ENCODE assay signal across 11 cellular contexts in genomic region chr15:25811481-25811906, GRCh38. TPM values are rescaled to one million over a fixed set of nuclear protein-coding genes. Genes with fewer than 3 reads are reported as not detected.
DNase-seq lines count a peak whose midpoint lies in the region; ATAC-seq, FAIRE-seq and TF ChIP-seq lines count a peak whose summit lies in the region.
"Had no signal": no experiment of that assay in that cellular context is flagged by ENCODE, and none has a peak within 500 bp of the region (broad histone marks: within the 10 kb centered on the region; RNA-seq: fewer than 3 reads in every experiment).

No MANE protein-coding gene starts in this region.

- peaks cover 52% of the 10 kb centered on the region for H3K4me1 ChIP-seq in CD8-positive, alpha-beta T cell (ENCODE audit: insufficient read depth, low read length)
- peaks cover 12% of the 10 kb centered on the region for H3K4me1 ChIP-seq in GM12878 (ENCODE audit: control insufficient read depth, insufficient read depth, low read length)
- H3K4me1 ChIP-seq in prostate gland (replicated peaks) = no peaks in the 10 kb centered on the region
- no peaks in the 10 kb centered on the region for H3K4me1 ChIP-seq in colonic mucosa

- H3K27ac ChIP-seq in CD8-positive, alpha-beta T cell (ENCODE audit: low read depth, low read length) = peak overlapping the region; percentile 39
- H3K27ac ChIP-seq in GM12878 (ENCODE audit: control insufficient read depth, insufficient read depth) (no peak overlapping the region), prostate gland (no peak overlapping the region), colonic mucosa (no peak overlapping the region)
- H3K27ac ChIP-seq: KMS-11 had no signal

- H3K36me3 ChIP-seq in CD8-positive, alpha-beta T cell (ENCODE audit: insufficient read depth, low read length) = no peaks in the 10 kb centered on the region
- H3K36me3 ChIP-seq in GM12878 (ENCODE audit: control insufficient read depth in 2 of 2, insufficient read depth in 2 of 2, low read length in 1 of 2) = no peaks in the 10 kb centered on the region
- H3K36me3 ChIP-seq in prostate gland = no peaks in the 10 kb centered on the region
- no peaks in the 10 kb centered on the region for H3K36me3 ChIP-seq in colonic mucosa

- peak overlapping the region; percentile 63 for H3K4me3 Mint-ChIP-seq in CD8-positive, alpha-beta T cell
- no peak overlapping the region for H3K4me3 Mint-ChIP-seq in Calu3 (ENCODE audit: low read depth, unreplicated experiment)

- H3K79me2 ChIP-seq in GM12878 (ENCODE audit: control insufficient read depth, insufficient read depth, low read length) = no peaks in the 10 kb centered on the region

- CTCF ChIA-PET in CD8-positive, alpha-beta T cell (lab: Charles Lee) = interaction anchor here (1.3 kb wide), 1 partner anchor 12 kb away, joined by 3 read pairs; no protein-coding TSS in a partner anchor
- CTCF ChIA-PET in GM12878 (lab: Yijun Ruan, JAX) (interaction anchor here (1.0 kb wide), 1 partner anchor 123 kb away, joined by 3 read pairs; no protein-coding TSS in a partner anchor), Calu3 (lab: Charles Lee) (no interaction called here)

- no peaks in the 10 kb centered on the region for H3K27me3 Mint-ChIP-seq in CD8-positive, alpha-beta T cell (ENCODE audit: low read depth)
- no peaks in the 10 kb centered on the region for H3K27me3 Mint-ChIP-seq in Calu3 (ENCODE audit: unreplicated experiment)

- POLR2A ChIA-PET in CD8-positive, alpha-beta T cell (lab: Charles Lee) = interaction anchor here (1.0 to 1.1 kb wide), 2 partner anchors 23 to 42 kb away, joined by 3 read pairs; no protein-coding TSS in a partner anchor
- POLR2A ChIA-PET in GM12878 (lab: Charles Lee) = no interaction called here

- no peaks in the 10 kb centered on the region for H3K27me3 ChIP-seq in CD8-positive, alpha-beta T cell (ENCODE audit: insufficient read depth, low read length)
- H3K27me3 ChIP-seq in GM12878 (replicated peaks in 1 of 2; ENCODE audit: control insufficient read depth in 2 of 2, insufficient read depth in 2 of 2, low read length in 1 of 2) = no peaks in the 10 kb centered on the region
- no peaks in the 10 kb centered on the region for H3K27me3 ChIP-seq in prostate gland (replicated peaks; ENCODE audit: insufficient read depth)
- H3K27me3 ChIP-seq in colonic mucosa = no peaks in the 10 kb centered on the region

- TF ChIP-seq EP300 in GM12878 (IDR thresholded peaks at IDR 0.05; ENCODE audit: borderline replicate concordance in 1 of 2, control insufficient read depth in 1 of 2, low read depth in 2 of 2, low read length in 2 of 2) = peak; percentile 45 to 88; a peak in 3 of 4 replicates

- peak; percentile 32 for ATAC-seq in CD8-positive, alpha-beta T cell
- ATAC-seq in GM19467 (IDR thresholded peaks at IDR 0.05; ENCODE audit: unreplicated experiment) = peak; percentile 65
- ATAC-seq in HG03521 (IDR thresholded peaks at IDR 0.05; ENCODE audit: unreplicated experiment) = peak; percentile 67
- peak; percentile 94 for ATAC-seq in GM12878

- H3K4me3 ChIP-seq in CD8-positive, alpha-beta T cell (ENCODE audit: low read depth, low read length) = peak overlapping the region; percentile 27
- no peak overlapping the region for H3K4me3 ChIP-seq in GM12878
- H3K4me3 ChIP-seq in prostate gland = no peak overlapping the region
- H3K4me3 ChIP-seq in colonic mucosa = no peak overlapping the region
- H3K4me3 ChIP-seq: dorsolateral prefrontal cortex had no signal

- H2AFZ ChIP-seq in GM12878 (ENCODE audit: control insufficient read depth, low read depth, low read length) = no peak overlapping the region

- no peaks in the 10 kb centered on the region for H3K9me3 ChIP-seq in CD8-positive, alpha-beta T cell (ENCODE audit: low read length)
- no peaks in the 10 kb centered on the region; the same call in 2 of the 3 replicates for H3K9me3 ChIP-seq in GM12878 (replicated peaks; ENCODE audit: control insufficient read depth, insufficient read depth, low read length)
- no peaks in the 10 kb centered on the region for H3K9me3 ChIP-seq in prostate gland
- no peaks in the 10 kb centered on the region for H3K9me3 ChIP-seq in colonic mucosa

- intact Hi-C loops in CD8-positive, alpha-beta T cell (cut with DNase I, micrococcal nuclease) = loop anchor here (2.0 to 10.0 kb wide), 4 partner anchors 36 to 123 kb away; no protein-coding TSS in a partner anchor
- intact Hi-C loops in GM12878 (cut with micrococcal nuclease; ENCODE audit: unreplicated experiment) = loop anchor here (1.0 kb wide), 1 partner anchor 18 kb away; no protein-coding TSS in a partner anchor
- intact Hi-C loops in Calu3 (cut with micrococcal nuclease; ENCODE audit: unreplicated experiment) = no loop called here
- intact Hi-C loops in prostate gland (cut with DNase I) = no loop called here
- intact Hi-C loops in colonic mucosa (cut with DNase I) = no loop called here

- peaks cover 62% of the 10 kb centered on the region for H3K4me1 Mint-ChIP-seq in CD8-positive, alpha-beta T cell (ENCODE audit: low read depth)
- H3K4me1 Mint-ChIP-seq in Calu3 (ENCODE audit: low read depth, unreplicated experiment) = peaks cover 8% of the 10 kb centered on the region

- H3K27ac Mint-ChIP-seq in CD8-positive, alpha-beta T cell = peak overlapping the region; percentile 77
- H3K27ac Mint-ChIP-seq in Calu3 (ENCODE audit: unreplicated experiment) = no peak overlapping the region

- no peak for TF ChIP-seq CTCF in CD8-positive, alpha-beta T cell (IDR thresholded peaks at IDR 0.05)
- no peak for TF ChIP-seq CTCF in GM12878 (IDR thresholded peaks at IDR 0.05 in 2 of 3, conservative IDR thresholded peaks at IDR 0.05 in 1 of 3; ENCODE audit: control insufficient read depth in 2 of 3, extremely low read depth in 1 of 3, insufficient read depth in 1 of 3, low read depth in 3 of 3, low read length in 3 of 3)
- TF ChIP-seq CTCF in Calu3 (IDR thresholded peaks at IDR 0.05; ENCODE audit: unreplicated experiment) = no peak
- TF ChIP-seq CTCF in prostate gland (IDR thresholded peaks at IDR 0.05) = no peak
- no peak for TF ChIP-seq CTCF in colonic mucosa (IDR thresholded peaks at IDR 0.05)

- DNase-seq in CD8-positive, alpha-beta T cell = peak in 1 of 7 experiments; percentile 30
- DNase-seq in GM12878 (ENCODE audit: low read depth, low spot score) = peak; percentile 37
- no peak for DNase-seq in Calu3
- no peak for DNase-seq in prostate gland (ENCODE audit: low spot score)
- no peak for DNase-seq in iPS-NIHi7 (ENCODE audit: extremely low spot score)
- DNase-seq in colonic mucosa = no peak
- DNase-seq: dorsolateral prefrontal cortex had no signal

- peak; percentile 49 for FAIRE-seq in GM12878 (lab: Jason Lieb, UNC)
- FAIRE-seq: RCC 7860 had no signal

- H4K20me1 ChIP-seq in GM12878 (ENCODE audit: control insufficient read depth, insufficient read depth) = no peaks in the 10 kb centered on the region

- SMC1A ChIA-PET in GM12878 (lab: Charles Lee; ENCODE audit: uncharacterized antibody, unreplicated experiment) = interaction anchor here (1.8 kb wide), 1 partner anchor 16 kb away, joined by 3 read pairs; no protein-coding TSS in a partner anchor

- 8% methylated on average over 9 of the region's 9 CpGs for WGBS in GM12878 (ENCODE audit: insufficient coverage, insufficient replicate concordance, low lambda C conversion rate, missing lambda C conversion rate)
- 85% methylated on average over 9 of the region's 9 CpGs for WGBS in prostate gland

- BruUV-seq in GM12878 (replicated peaks; lab: Mats Ljungman, UMichigan) (no TSS peak), Calu3 (replicated peaks; lab: Mats Ljungman, UMichigan) (no TSS peak)

- RAD21 ChIA-PET in GM12878 (lab: Charles Lee; ENCODE audit: unreplicated experiment) = no interaction called here

- in situ Hi-C loops in GM12878 (cut with MboI) = no loop called here

- TF ChIP-seq POLR2A in GM12878 (IDR thresholded peaks at IDR 0.05; ENCODE audit: low read depth, low read length) (no peak), prostate gland (IDR thresholded peaks at IDR 0.05) (no peak)

- H3K9ac ChIP-seq in GM12878 (ENCODE audit: control insufficient read depth, insufficient read depth, low read length) = no peak overlapping the region
- H3K9ac ChIP-seq in colonic mucosa (ENCODE audit: low read depth in 2 of 2, low read length in 2 of 2) = no peak overlapping the region
- H3K9ac ChIP-seq: KMS-11 had no signal

- no peak for TF ChIP-seq RAD21 in GM12878 (IDR thresholded peaks at IDR 0.05; ENCODE audit: insufficient read depth, low read depth, low read length)

- H3K4me2 ChIP-seq in GM12878 (ENCODE audit: control insufficient read depth, insufficient read depth) = no peak overlapping the region
- H3K4me2 ChIP-seq: KMS-11 had no signal

- H3K36me3 Mint-ChIP-seq in CD8-positive, alpha-beta T cell = peaks cover 7% of the 10 kb centered on the region
- no peaks in the 10 kb centered on the region for H3K36me3 Mint-ChIP-seq in Calu3 (ENCODE audit: insufficient read depth, unreplicated experiment)

- no peaks in the 10 kb centered on the region for H3K9me3 Mint-ChIP-seq in CD8-positive, alpha-beta T cell
- no peaks in the 10 kb centered on the region for H3K9me3 Mint-ChIP-seq in Calu3 (ENCODE audit: low read depth, unreplicated experiment)

TF ChIP-seq in GM12878, 131 proteins besides CTCF, POLR2A, EP300 and RAD21 (continues in another document):
- TF ChIP-seq PAX5 (IDR thresholded peaks at IDR 0.05; ENCODE audit: borderline replicate concordance, low read depth, low read length) (peak; percentile 84), POU2F2 (IDR thresholded peaks at IDR 0.05; ENCODE audit: borderline replicate concordance, low read depth, low read length) (no peak), BHLHE40 (IDR thresholded peaks at IDR 0.05; ENCODE audit: borderline replicate concordance in 1 of 2, low read depth in 2 of 2, low read length in 1 of 2) (peak; percentile 64 to 87; a peak in 3 of 4 replicates)

RNA-seq across cellular contexts. Expression of gene ATP10A, which starts 51.6 kb away (rescaled TPM):
- 10 to 100 TPM; 17.6 to 18.5 TPM for total RNA-seq in CD8-positive, alpha-beta T cell
- 11.9 and 15.8 TPM in 2 replicates for total RNA-seq in GM12878 (2013; cell fraction: nucleolus; rRNA removed)
- 0.49 and 0.51 TPM in 2 replicates for total RNA-seq in GM12878 (2014; rRNA removed)
- 0.23 and 0.27 TPM in 2 replicates for total RNA-seq in GM12878 (2014; rRNA removed; fragmentation: Illumina TruSeq; extraction: Trizol)
- total RNA-seq in GM12878 (2021) = 1.1 and 1.5 TPM in 2 replicates
- not detected for polyA plus RNA-seq in GM12878 (2011; ENCODE audit: low read depth)
- not detected in 2 replicates for polyA plus RNA-seq in GM12878 (2011; rRNA removed)
- polyA plus RNA-seq in GM12878 (2011; cell fraction: cytosol; rRNA removed) = 0.01 and 0.02 TPM in 2 replicates
- polyA plus RNA-seq in GM12878 (2011; cell fraction: nucleus; rRNA removed) = 0.01 TPM in 2 replicates
- 0.07 and 0.12 TPM in 2 replicates for polyA plus RNA-seq in GM12878 (2012)
- polyA plus RNA-seq in GM12878 (2014; fragmentation: Illumina TruSeq; extraction: Trizol) = 0.35 and 0.38 TPM in 2 replicates
- polyA plus RNA-seq in GM12878 (2014; fragmentation: Nextera tagmentation; extraction: Ambion mirVana) = under 1 TPM in 1 of 2 experiments, not detected in 1; 0.07 TPM
- 0.39 and 0.45 TPM in 2 replicates for polyA plus RNA-seq in GM12878 (2014; rRNA removed)
- polyA plus RNA-seq in GM12878 (2016; fragmentation: Nextera tagmentation; extraction: Ambion mirVana) = under 1 TPM; 0.04 to 0.11 TPM
- not detected in 2 replicates for polyA minus RNA-seq in GM12878 (2011; rRNA and poly(A)+ RNA removed)
- not detected in 2 replicates for polyA minus RNA-seq in GM12878 (2011; cell fraction: cytosol; rRNA and poly(A)+ RNA removed)
- polyA minus RNA-seq in GM12878 (2011; cell fraction: nucleus; rRNA and poly(A)+ RNA removed) = not detected in 2 replicates
- total RNA-seq in Calu3 (2022) = 2.6 and 3.0 TPM in 2 replicates
- 10 to 100 TPM in 1 of 2 donors, 1 to 10 TPM in 1; 5.6 to 14.3 TPM for total RNA-seq in prostate gland
- 1 to 10 TPM in 1 of 2 donors, under 1 TPM in 1; 0.89 to 1.0 TPM for total RNA-seq in colonic mucosa

Comparison
In these comparisons a context has a peak if more than half of its experiments do, and no peak if none do; other contexts are left out.
1. ATAC-seq: peak in every context shown above with its lines; median percentile 94 in GM12878; 67 in HG03521; 65 in GM19467; 32 in CD8-positive, alpha-beta T cell.
2. intact Hi-C loops: an anchor here in CD8-positive, alpha-beta T cell (2.0 to 10.0 kb wide) and GM12878 (1.0 kb wide); none called in Calu3, prostate gland and colonic mucosa.